Comparison of ENCODE assay signal across 7 cellular contexts in genomic region chr7:974172-974571, GRCh38. TPM values are rescaled to one million over a fixed set of nuclear protein-coding genes. Genes with fewer than 3 reads are reported as not detected.
DNase-seq lines count a peak whose midpoint lies in the region; ATAC-seq and TF ChIP-seq lines count a peak whose summit lies in the region.

No MANE protein-coding gene starts in this region.

- H3K27me3 Mint-ChIP-seq in WTC11 (ENCODE audit: low read depth) = peaks cover 2% of the 10 kb centered on the region; the same call in 1 of the 2 replicates
- no peaks in the 10 kb centered on the region for H3K27me3 Mint-ChIP-seq in stimulated activated naive B cell treated with anti-CD40 and anti-IgM and Interleukin-4, amounts not matched to agents 10 μg/mL and 1 μg/mL and 100 μg/mL, for 72 hours

- no peaks in the 10 kb centered on the region for H3K4me1 ChIP-seq in HUES48 (ENCODE audit: control insufficient read depth, insufficient read depth, low read length)
- no peaks in the 10 kb centered on the region for H3K4me1 ChIP-seq in iPS-15b (ENCODE audit: control insufficient read depth, insufficient read depth, low read length)

- no peaks in the 10 kb centered on the region for H3K27me3 ChIP-seq in HUES48 (ENCODE audit: control insufficient read depth, insufficient read depth, low read length)
- H3K27me3 ChIP-seq in iPS-15b (ENCODE audit: control insufficient read depth, insufficient read depth, low read length) = no peaks in the 10 kb centered on the region

- TF ChIP-seq CTCF in WTC11 (IDR thresholded peaks at IDR 0.05) = no peak

- peak overlapping the region; percentile 86 for H3K4me3 Mint-ChIP-seq in WTC11
- H3K4me3 Mint-ChIP-seq in stimulated activated naive B cell treated with anti-CD40 and anti-IgM and Interleukin-4, amounts not matched to agents 10 μg/mL and 1 μg/mL and 100 μg/mL, for 72 hours = peak overlapping the region; percentile 96 to 99

- peak overlapping the region; percentile 49; the same call in 1 of the 2 replicates for H3K27ac Mint-ChIP-seq in WTC11
- peak overlapping the region; percentile 98 for H3K27ac Mint-ChIP-seq in stimulated activated naive B cell treated with anti-CD40 and anti-IgM and Interleukin-4, amounts not matched to agents 10 μg/mL and 1 μg/mL and 100 μg/mL, for 72 hours

- CTCF ChIA-PET in WTC11 (lab: Charles Lee) = interaction anchor here (2.0 to 4.4 kb wide), 3 partner anchors 16 to 203 kb away, joined by 4 to 43 read pairs (median 7); no protein-coding TSS in a partner anchor

- DNase-seq in WTC11 (ENCODE audit: low spot score) (no peak), NCI-H187 treated with DMSO at 0.1 percent for 48 hours (lab: John Stamatoyannopoulos, UW) (no peak), NCI-H1105 treated with DMSO at 0.1 percent for 48 hours (lab: John Stamatoyannopoulos, UW) (no peak)
- DNase-seq in stimulated activated naive B cell treated with anti-CD40 and anti-IgM and Interleukin-4, amounts not matched to agents 10 μg/mL and 1 μg/mL and 100 μg/mL, for 72 hours = no peak

- H3K9me3 ChIP-seq in HUES48 (ENCODE audit: control insufficient read depth, insufficient read depth, low read length) (no peaks in the 10 kb centered on the region), iPS-15b (ENCODE audit: control insufficient read depth, insufficient read depth, low read length) (no peaks in the 10 kb centered on the region)

- peaks cover 24% of the 10 kb centered on the region for H3K36me3 Mint-ChIP-seq in WTC11
- peaks cover 16 to 34% of the 10 kb centered on the region in 2 donors for H3K36me3 Mint-ChIP-seq in stimulated activated naive B cell treated with anti-CD40 and anti-IgM and Interleukin-4, amounts not matched to agents 10 μg/mL and 1 μg/mL and 100 μg/mL, for 72 hours

- no peak overlapping the region for H3K27ac ChIP-seq in HUES48 (ENCODE audit: low read depth, low read length)

- ATAC-seq in WTC11 = no peak
- ATAC-seq in stimulated activated naive B cell treated with anti-CD40 and anti-IgM and Interleukin-4, amounts not matched to agents 10 μg/mL and 1 μg/mL and 100 μg/mL, for 72 hours (replicated peaks) = no peak
- ATAC-seq in GM21576 (IDR thresholded peaks at IDR 0.05; ENCODE audit: unreplicated experiment) = no peak

- H3K4me3 ChIP-seq in HUES48 (ENCODE audit: low read depth, low read length) (peak overlapping the region; percentile 93), iPS-15b (ENCODE audit: low read depth, low read length) (peak overlapping the region; percentile 86)

- POLR2A ChIA-PET in WTC11 (lab: Charles Lee) = interaction anchor here (1.0 kb wide), 1 partner anchor 29 kb away, joined by 3 read pairs; no protein-coding TSS in a partner anchor

- H3K9ac ChIP-seq in HUES48 (ENCODE audit: low read depth, low read length) = peak overlapping the region; percentile 83; the same call in 1 of the 2 replicates
- H3K9ac ChIP-seq in iPS-15b (ENCODE audit: low read depth, low read length) = peak overlapping the region; percentile 81

- H3K4me1 Mint-ChIP-seq in WTC11 = peaks cover 3% of the 10 kb centered on the region; the same call in 1 of the 2 replicates
- peaks cover 24 to 48% of the 10 kb centered on the region in 2 donors for H3K4me1 Mint-ChIP-seq in stimulated activated naive B cell treated with anti-CD40 and anti-IgM and Interleukin-4, amounts not matched to agents 10 μg/mL and 1 μg/mL and 100 μg/mL, for 72 hours

- H3K9me3 Mint-ChIP-seq in WTC11 = no peaks in the 10 kb centered on the region
- H3K9me3 Mint-ChIP-seq in stimulated activated naive B cell treated with anti-CD40 and anti-IgM and Interleukin-4, amounts not matched to agents 10 μg/mL and 1 μg/mL and 100 μg/mL, for 72 hours = no peaks in the 10 kb centered on the region

- H3K36me3 ChIP-seq in HUES48 (ENCODE audit: control insufficient read depth, insufficient read depth, low read length) (peaks cover 28% of the 10 kb centered on the region), iPS-15b (ENCODE audit: control insufficient read depth, insufficient read depth, low read length) (peaks cover 18% of the 10 kb centered on the region)

TF ChIP-seq in WTC11, 78 proteins besides CTCF, POLR2A, EP300 and RAD21 (continues in another document):
- no peak for TF ChIP-seq USF2 (CRISPR knock-in tag; IDR thresholded peaks at IDR 0.05)
- TF ChIP-seq ARID4B (CRISPR knock-in tag; IDR thresholded peaks at IDR 0.05; ENCODE audit: borderline replicate concordance) = no peak
- TF ChIP-seq STAT6 (CRISPR knock-in tag; conservative IDR thresholded peaks at IDR 0.05; ENCODE audit: low read depth) = no peak
- TF ChIP-seq NR3C1 (CRISPR knock-in tag; conservative IDR thresholded peaks at IDR 0.05; ENCODE audit: low read depth) = no peak
- no peak for TF ChIP-seq ERG (CRISPR knock-in tag; IDR thresholded peaks at IDR 0.05)
- no peak for TF ChIP-seq USF1 (CRISPR knock-in tag; IDR thresholded peaks at IDR 0.05)
- no peak for TF ChIP-seq ESRRA (CRISPR knock-in tag; IDR thresholded peaks at IDR 0.05; ENCODE audit: borderline replicate concordance)

RNA-seq across cellular contexts. Expression of gene COX19, which starts 1.2 kb away (rescaled TPM):
- total RNA-seq in WTC11 (2021) = 10.2 to 13.2 TPM (median 10.4 TPM) in 3 replicates

RNA-seq across cellular contexts. Expression of gene CYP2W1, which starts 8.8 kb away (rescaled TPM):
- 0.48 TPM in 1 of 3 replicates, not detected in the others for total RNA-seq in WTC11 (2021)

RNA-seq across cellular contexts. Expression of gene ADAP1, which starts 19.7 kb away (rescaled TPM):
- 4.3 to 7.2 TPM (median 4.5 TPM) in 3 replicates for total RNA-seq in WTC11 (2021)
